Comparison of ENCODE assay signal across 1 cellular context in genomic region chr11:62025429-62026105, GRCh38.
A peak's percentile ranks its signal among the peaks of the same experiment; 100 is the strongest.
TF ChIP-seq lines count a peak whose summit lies in the region.

No MANE protein-coding gene starts in this region.

TF ChIP-seq in K562, 482 proteins besides CTCF, POLR2A, EP300 and RAD21 (continued from another document and continues in another):
- TF ChIP-seq PRDM10 (IDR thresholded peaks at IDR 0.05; ENCODE audit: partially characterized antibody), result peak; percentile 51
- TF ChIP-seq MAFK (IDR thresholded peaks at IDR 0.05; ENCODE audit: low read length), result peak; percentile 83
- TF ChIP-seq SIN3B (IDR thresholded peaks at IDR 0.05; ENCODE audit: low read depth), result no peak
- no peak for TF ChIP-seq ZNF134 (CRISPR knock-in tag; conservative IDR thresholded peaks at IDR 0.05)
- TF ChIP-seq MBD1 (CRISPR knock-in tag; IDR thresholded peaks at IDR 0.05), result no peak
- peak in 1 of 2 experiments; percentile 89; a peak in 2 of 3 replicates for TF ChIP-seq CBX3 (IDR thresholded peaks at IDR 0.05; ENCODE audit: borderline replicate concordance in 1 of 2, low read length in 2 of 2)
- TF ChIP-seq HOMEZ (CRISPR knock-in tag; IDR thresholded peaks at IDR 0.05), result no peak
- TF ChIP-seq ERF (CRISPR knock-in tag; IDR thresholded peaks at IDR 0.05), result no peak
- no peak for TF ChIP-seq BMI1 (IDR thresholded peaks at IDR 0.05; ENCODE audit: low read length)
- TF ChIP-seq FOXJ2 (tag; IDR thresholded peaks at IDR 0.05), result peak; percentile 99
- TF ChIP-seq ZNF436 (CRISPR knock-in tag; IDR thresholded peaks at IDR 0.05), result no peak
- TF ChIP-seq KLF13 (tag; IDR thresholded peaks at IDR 0.05; ENCODE audit: borderline replicate concordance, low read depth), result no peak
- no peak for TF ChIP-seq E2F3 (CRISPR knock-in tag; IDR thresholded peaks at IDR 0.05)
- no peak for TF ChIP-seq NCOA4 (IDR thresholded peaks at IDR 0.05; ENCODE audit: partially characterized antibody)
- peak; percentile 93 for TF ChIP-seq EP400 (IDR thresholded peaks at IDR 0.05)
- TF ChIP-seq GTF2E2 (tag; IDR thresholded peaks at IDR 0.05), result no peak
- TF ChIP-seq PREB (CRISPR knock-in tag; IDR thresholded peaks at IDR 0.05), result 0 out of 2 replicates have a peak, but pooled peaks have one; percentile 70
- peak; percentile 91 for TF ChIP-seq CREB1 (IDR thresholded peaks at IDR 0.05)
- peak; percentile 90 for TF ChIP-seq CREB1 (CRISPR knock-in tag; IDR thresholded peaks at IDR 0.05)
- no peak for TF ChIP-seq FOXA1 (IDR thresholded peaks at IDR 0.05; ENCODE audit: borderline replicate concordance)
- TF ChIP-seq BCLAF1 (IDR thresholded peaks at IDR 0.05; ENCODE audit: borderline replicate concordance in 1 of 2, control insufficient read depth in 1 of 2, low read depth in 2 of 2, low read length in 1 of 2), result peak in 1 of 2 experiments; percentile 87; a peak in 1 of 4 replicates
- no peak; the same call in none of the 2 replicates for TF ChIP-seq FOXP1 (CRISPR knock-in tag; IDR thresholded peaks at IDR 0.05)
- no peak for TF ChIP-seq MLX (CRISPR knock-in tag; conservative IDR thresholded peaks at IDR 0.05)
- peak; percentile 62; the same call in 1 of the 2 replicates for TF ChIP-seq ZBED1 (IDR thresholded peaks at IDR 0.05)
- no peak for TF ChIP-seq ZFP30 (CRISPR knock-in tag; IDR thresholded peaks at IDR 0.05; ENCODE audit: borderline replicate concordance)
- no peak for TF ChIP-seq CBX8 (IDR thresholded peaks at IDR 0.05; ENCODE audit: borderline replicate concordance, extremely low read depth, low read depth, low read length, poor library complexity, severe bottlenecking)
- TF ChIP-seq KAT7 (CRISPR knock-in tag; IDR thresholded peaks at IDR 0.05; ENCODE audit: borderline replicate concordance), result 0 out of 2 replicates have a peak, but pooled peaks have one; percentile 46
- peak; percentile 81 for TF ChIP-seq PML (IDR thresholded peaks at IDR 0.05; ENCODE audit: low read length)
- TF ChIP-seq MTA1 (IDR thresholded peaks at IDR 0.05; ENCODE audit: borderline replicate concordance), result peak; percentile 87
- TF ChIP-seq FOXP4 (CRISPR knock-in tag; IDR thresholded peaks at IDR 0.05; ENCODE audit: borderline replicate concordance), result peak; percentile 98
- 0 out of 2 replicates have a peak, but pooled peaks have one; percentile 11 for TF ChIP-seq CC2D1A (IDR thresholded peaks at IDR 0.05)
- TF ChIP-seq ZC3H4 (CRISPR knock-in tag; IDR thresholded peaks at IDR 0.05; ENCODE audit: borderline replicate concordance), result no peak; the same call in 1 of the 2 replicates
- TF ChIP-seq ZNF175 (CRISPR knock-in tag; IDR thresholded peaks at IDR 0.05; ENCODE audit: low read depth), result peak; percentile 62; the same call in 1 of the 2 replicates
- no peak for TF ChIP-seq HMGXB4 (CRISPR knock-in tag; IDR thresholded peaks at IDR 0.05)
- peak; percentile 44 for TF ChIP-seq TBP (optimal IDR thresholded peaks at IDR 0.05; ENCODE audit: low read depth, low read length)
- no peak for TF ChIP-seq ZNF280B (CRISPR knock-in tag; IDR thresholded peaks at IDR 0.05)
- no peak for TF ChIP-seq ZNF668 (CRISPR knock-in tag; IDR thresholded peaks at IDR 0.05)
- TF ChIP-seq POLR3G (IDR thresholded peaks at IDR 0.05; ENCODE audit: extremely low read depth, insufficient read length, insufficient replicate concordance), result no peak
- peak; percentile 92 for TF ChIP-seq NEUROD1 (IDR thresholded peaks at IDR 0.05; ENCODE audit: borderline replicate concordance, low read depth, low read length, partially characterized antibody)
- peak; percentile 59; the same call in 1 of the 2 replicates for TF ChIP-seq HLTF (IDR thresholded peaks at IDR 0.05)
- TF ChIP-seq KDM1A (IDR thresholded peaks at IDR 0.05), result peak; percentile 71 to 85
- TF ChIP-seq CREB3 (tag; conservative IDR thresholded peaks at IDR 0.05; ENCODE audit: low read depth), result no peak
- no peak for TF ChIP-seq ZNF212 (CRISPR knock-in tag; IDR thresholded peaks at IDR 0.05)
- no peak for TF ChIP-seq MXD1 (CRISPR knock-in tag; IDR thresholded peaks at IDR 0.05; ENCODE audit: borderline replicate concordance, poor library complexity, severe bottlenecking)
- TF ChIP-seq FIP1L1 (IDR thresholded peaks at IDR 0.05; ENCODE audit: low read depth, low read length, poor library complexity, severe bottlenecking), result no peak
